Comparison of ENCODE assay signal across 12 cellular contexts in genomic region chr2:207467716-207468347, GRCh38.
DNase-seq lines count a peak whose midpoint lies in the region; ATAC-seq lines count a peak whose summit lies in the region.
"Had no signal": no experiment of that assay in that cellular context is flagged by ENCODE, and none has a peak within 500 bp of the region (broad histone marks: within the 10 kb centered on the region; RNA-seq: fewer than 3 reads in every experiment).

No MANE protein-coding gene starts in this region.

- no peaks in the 10 kb centered on the region for H3K36me3 Mint-ChIP-seq in activated T-cell treated with anti-CD3 and anti-CD28 coated beads, Interleukin-2, amount 50 U/mL, for 72 hours (ENCODE audit: insufficient read depth in 2 of 2)
- peaks cover 2% of the 10 kb centered on the region for H3K36me3 Mint-ChIP-seq in effector memory CD8-positive, alpha-beta T cell (ENCODE audit: insufficient read depth)

- H3K9me3 Mint-ChIP-seq in activated T-cell treated with anti-CD3 and anti-CD28 coated beads, Interleukin-2, amount 50 U/mL, for 72 hours, result no peaks in the 10 kb centered on the region
- H3K9me3 Mint-ChIP-seq in effector memory CD8-positive, alpha-beta T cell, result no peaks in the 10 kb centered on the region

- H3K27me3 Mint-ChIP-seq in activated T-cell treated with anti-CD3 and anti-CD28 coated beads, Interleukin-2, amount 50 U/mL, for 72 hours (ENCODE audit: low read depth), result no peaks in the 10 kb centered on the region
- no peaks in the 10 kb centered on the region for H3K27me3 Mint-ChIP-seq in effector memory CD8-positive, alpha-beta T cell
- H3K27me3 Mint-ChIP-seq: B cell had no signal

- DNase-seq in activated T-cell treated with anti-CD3 and anti-CD28 coated beads, Interleukin-2, amount 50 U/mL, for 72 hours, result peak in 1 of 2 donors; percentile 11
- no peak for DNase-seq in activated T-cell treated with anti-CD3 and anti-CD28 coated beads, Interleukin-2, amount 50 U/mL, for 48 hours
- no peak for DNase-seq in effector memory CD8-positive, alpha-beta T cell
- DNase-seq in superior temporal gyrus (ENCODE audit: extremely low spot score), result peak; percentile 16
- no peak for DNase-seq in caudate nucleus (lab: John Stamatoyannopoulos, UW)
- no peak for DNase-seq in SK-N-DZ (ENCODE audit: low spot score)
- DNase-seq: activated effector memory CD4-positive, alpha-beta T cell treated with anti-CD3 and anti-CD28 coated beads, Interleukin-2, amount 50 U/mL, for 16 hours; Karpas-422; SHP77 had no signal

- H3K27ac ChIP-seq in caudate nucleus (ENCODE audit: low read depth, low read length), result no peak overlapping the region

- peak; percentile 77 to 79 for ATAC-seq in activated T-cell treated with anti-CD3 and anti-CD28 coated beads, Interleukin-2, amount 50 U/mL, for 72 hours (replicated peaks in 1 of 2)
- ATAC-seq in HG03442 (IDR thresholded peaks at IDR 0.05; ENCODE audit: unreplicated experiment), result peak; percentile 75
- ATAC-seq in effector memory CD8-positive, alpha-beta T cell (replicated peaks), result peak; percentile 31
- no peak for ATAC-seq in HG03135 (IDR thresholded peaks at IDR 0.05; ENCODE audit: unreplicated experiment)

- peak overlapping the region; percentile 44 to 52 for H3K4me3 Mint-ChIP-seq in activated T-cell treated with anti-CD3 and anti-CD28 coated beads, Interleukin-2, amount 50 U/mL, for 72 hours
- H3K4me3 Mint-ChIP-seq in effector memory CD8-positive, alpha-beta T cell, result no peak overlapping the region
- H3K4me3 Mint-ChIP-seq: B cell had no signal

- H3K4me1 Mint-ChIP-seq in activated T-cell treated with anti-CD3 and anti-CD28 coated beads, Interleukin-2, amount 50 U/mL, for 72 hours (ENCODE audit: low read depth), result peaks cover 34% of the 10 kb centered on the region
- peaks cover 0 to 5% of the 10 kb centered on the region in 2 donors for H3K4me1 Mint-ChIP-seq in effector memory CD8-positive, alpha-beta T cell (ENCODE audit: low read depth in 2 of 2)
- H3K4me1 Mint-ChIP-seq: B cell had no signal

- peak overlapping the region; percentile 91 for H3K27ac Mint-ChIP-seq in activated T-cell treated with anti-CD3 and anti-CD28 coated beads, Interleukin-2, amount 50 U/mL, for 72 hours
- H3K27ac Mint-ChIP-seq in effector memory CD8-positive, alpha-beta T cell, result peak overlapping the region in 1 of 2 donors; percentile 32
- H3K27ac Mint-ChIP-seq: B cell had no signal

Comparison
In these comparisons a context has a peak if more than half of its experiments do, and no peak if none do; other contexts are left out.
1. H3K4me3 Mint-ChIP-seq: peak in activated T-cell treated with anti-CD3 and anti-CD28 coated beads, Interleukin-2, amount 50 U/mL, for 72 hours (2 of 2); none in effector memory CD8-positive, alpha-beta T cell (0 of 2).